29 cellular contexts compared by ENCODE assay signal in the genomic region with DNA sequence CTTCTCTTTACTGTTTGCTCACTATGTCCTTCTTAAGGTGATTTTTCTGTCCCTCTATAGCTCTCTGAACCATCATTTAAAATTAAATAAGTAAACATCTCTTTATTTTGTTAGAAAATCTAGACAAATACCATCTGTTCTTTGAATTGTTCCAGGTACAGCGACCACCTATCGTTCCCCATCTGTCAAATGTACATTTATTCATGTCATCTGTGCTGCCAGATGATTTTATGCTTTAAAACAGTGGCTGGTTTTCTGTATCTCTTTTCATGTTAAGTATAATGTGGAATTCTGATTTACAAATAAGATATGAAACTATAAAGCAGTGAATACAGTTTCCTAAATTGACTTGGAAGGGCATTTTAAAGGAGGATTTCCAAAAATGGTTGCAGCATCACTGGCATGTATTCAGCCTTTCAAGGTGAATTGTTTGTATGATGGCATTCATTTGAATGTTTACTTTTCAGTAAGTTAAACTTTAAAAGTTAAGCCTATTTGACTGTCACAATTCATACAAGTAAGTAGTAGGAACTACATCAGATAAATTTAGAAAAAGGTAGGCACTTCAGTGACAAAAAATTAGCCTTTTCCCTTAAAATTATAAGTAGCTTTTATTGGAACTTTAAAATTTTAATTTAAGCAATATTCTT.
"Had no signal": no experiment of that assay in that cellular context is flagged by ENCODE, and none has a peak within 500 bp of the region (broad histone marks: within the 10 kb centered on the region; RNA-seq: fewer than 3 reads in every experiment).

No MANE protein-coding gene starts in this region.

- H3K4me3 ChIP-seq: adrenal gland, body of pancreas, coronary artery, dorsolateral prefrontal cortex, esophagus muscularis mucosa, gastrocnemius medialis, heart left ventricle had no signal

- ATAC-seq: activated CD4-positive, CD25-positive, alpha-beta regulatory T cell treated with anti-CD3 and anti-CD28 coated beads, Interleukin-2, amount 50 U/mL, for 24 hours; activated CD8-positive, alpha-beta memory T cell treated with anti-CD3 and anti-CD28 coated beads, Interleukin-2, amount 10 ng/mL, durations not matched to agents 7 days and 5 days; activated CD8-positive, alpha-beta T cell treated with anti-CD3 and anti-CD28 coated beads, Interleukin-2, amount 10 ng/mL, durations not matched to agents 7 days and 5 days; activated naive CD8-positive, alpha-beta T cell treated with anti-CD3 and anti-CD28 coated beads, Interleukin-2, amount 50 U/mL, for 24 hours; body of pancreas; foreskin keratinocyte; gastrocnemius medialis; heart left ventricle; T-helper 17 cell had no signal

- H3K36me3 ChIP-seq: adrenal gland, esophagus muscularis mucosa, gastrocnemius medialis, heart left ventricle, WERI-Rb-1 had no signal

- H3K27me3 ChIP-seq: adrenal gland, body of pancreas, dorsolateral prefrontal cortex, esophagus muscularis mucosa, foreskin keratinocyte, gastrocnemius medialis, heart left ventricle had no signal

- H3K27ac ChIP-seq: adrenal gland, body of pancreas, coronary artery, esophagus muscularis mucosa, foreskin keratinocyte, gastrocnemius medialis, heart left ventricle, WERI-Rb-1 had no signal

- DNase-seq: activated B cell treated with CpG ODN at 0.5 μM for 24 hours; activated CD4-positive, alpha-beta memory T cell treated with anti-CD3 and anti-CD28 coated beads for 36 hours; activated CD4-positive, alpha-beta T cell treated with anti-CD3 and anti-CD28 coated beads for 48 hours; activated CD8-positive, alpha-beta memory T cell treated with anti-CD3 and anti-CD28 coated beads, Interleukin-2, amount 10 ng/mL, durations not matched to agents 7 days and 5 days; activated CD8-positive, alpha-beta memory T cell treated with anti-CD3 and anti-CD28 coated beads, Interleukin-2, amount 50 U/mL, for 4 hours; activated CD8-positive, alpha-beta T cell treated with anti-CD3 and anti-CD28 coated beads, Interleukin-2, amount 10 ng/mL, durations not matched to agents 7 days and 5 days; activated effector memory CD4-positive, alpha-beta T cell treated with anti-CD3 and anti-CD28 coated beads, Interleukin-2, amount 50 U/mL, for 16 hours; activated naive CD4-positive, alpha-beta T cell treated with anti-CD3 and anti-CD28 coated beads for 36 hours; activated naive CD8-positive, alpha-beta T cell treated with anti-CD3 and anti-CD28 coated beads for 36 hours; activated naive CD8-positive, alpha-beta T cell treated with anti-CD3 and anti-CD28 coated beads, Interleukin-2, amount 50 U/mL, for 24 hours; activated T-cell treated with anti-CD3 and anti-CD28 coated beads, Interleukin-2, amount 50 U/mL, for 1 hour; activated T-cell treated with anti-CD3 and anti-CD28 coated beads, Interleukin-2, amount 50 U/mL, for 48 hours; adrenal gland; amygdala; aorta; body of pancreas; effector memory CD4-positive, alpha-beta T cell; erythroblast; foreskin keratinocyte; gastrocnemius medialis; glutamatergic neuron; heart left ventricle; T-helper 17 cell; T1000; WERI-Rb-1 had no signal

- H3K9me3 ChIP-seq: adrenal gland, body of pancreas, esophagus muscularis mucosa, gastrocnemius medialis, heart left ventricle had no signal

- H3K4me1 ChIP-seq: adrenal gland, body of pancreas, esophagus muscularis mucosa, foreskin keratinocyte, gastrocnemius medialis, heart left ventricle had no signal
